In genomic region chr1:66752671-66753371, GRCh38 we compare ENCODE assay signal across 8 cellular contexts.
DNase-seq lines count a peak whose midpoint lies in the region; ATAC-seq lines count a peak whose summit lies in the region.
"Had no signal": no experiment of that assay in that cellular context is flagged by ENCODE, and none has a peak within 500 bp of the region (broad histone marks: within the 10 kb centered on the region; RNA-seq: fewer than 3 reads in every experiment).

No MANE protein-coding gene starts in this region.

- peaks cover 13 to 17% of the 10 kb centered on the region in 2 donors for H3K4me1 Mint-ChIP-seq in stimulated activated naive B cell treated with anti-CD40 and anti-IgM and Interleukin-4, amounts not matched to agents 10 μg/mL and 1 μg/mL and 100 μg/mL, for 72 hours

- H3K36me3 ChIP-seq in adipocyte (ENCODE audit: control insufficient read depth, insufficient read depth, low read length, severe bottlenecking) (no peaks in the 10 kb centered on the region), iPS-18a (ENCODE audit: control insufficient read depth, low read depth, low read length) (no peaks in the 10 kb centered on the region)

- H3K9ac ChIP-seq in adipocyte (ENCODE audit: low read length) (peak overlapping the region; percentile 50), iPS-18a (ENCODE audit: low read length) (peak overlapping the region; percentile 46)

- H3K27me3 Mint-ChIP-seq in stimulated activated naive B cell treated with anti-CD40 and anti-IgM and Interleukin-4, amounts not matched to agents 10 μg/mL and 1 μg/mL and 100 μg/mL, for 72 hours = peaks cover 21 to 32% of the 10 kb centered on the region in 2 donors

- H3K9me3 ChIP-seq in adipocyte (ENCODE audit: control insufficient read depth, low read length) = no peaks in the 10 kb centered on the region
- H3K9me3 ChIP-seq in iPS-18a (ENCODE audit: control insufficient read depth, low read depth, low read length) = no peaks in the 10 kb centered on the region

- H3K36me3 Mint-ChIP-seq in stimulated activated naive B cell treated with anti-CD40 and anti-IgM and Interleukin-4, amounts not matched to agents 10 μg/mL and 1 μg/mL and 100 μg/mL, for 72 hours = peaks cover 0 to 3% of the 10 kb centered on the region in 2 donors

- no peak overlapping the region for H3K27ac ChIP-seq in iPS-18a (ENCODE audit: low read length)

- H3K4me3 Mint-ChIP-seq in stimulated activated naive B cell treated with anti-CD40 and anti-IgM and Interleukin-4, amounts not matched to agents 10 μg/mL and 1 μg/mL and 100 μg/mL, for 72 hours = peak overlapping the region; percentile 77 to 78

- peaks cover 6% of the 10 kb centered on the region for H3K4me1 ChIP-seq in adipocyte (ENCODE audit: control insufficient read depth, insufficient read depth, low read length)
- H3K4me1 ChIP-seq in iPS-18a (ENCODE audit: control insufficient read depth, low read depth, low read length) = no peaks in the 10 kb centered on the region

- H3K4me3 ChIP-seq in adipocyte (ENCODE audit: low read length) (peak overlapping the region; percentile 76), iPS-18a (ENCODE audit: low read length) (peak overlapping the region; percentile 71)

- ATAC-seq in HG03354 (IDR thresholded peaks at IDR 0.05; ENCODE audit: poor library complexity, severe bottlenecking, unreplicated experiment) = peak; percentile 18
- ATAC-seq in stimulated activated naive B cell treated with anti-CD40 and anti-IgM and Interleukin-4, amounts not matched to agents 10 μg/mL and 1 μg/mL and 100 μg/mL, for 72 hours (replicated peaks) = peak in 1 of 2 donors; percentile 27

- DNase-seq in adipocyte (ENCODE audit: low read depth) (no peak), NAMALWA (ENCODE audit: low spot score) (no peak), DMS53 (lab: John Stamatoyannopoulos, UW) (no peak)
- DNase-seq in stimulated activated naive B cell treated with anti-CD40 and anti-IgM and Interleukin-4, amounts not matched to agents 10 μg/mL and 1 μg/mL and 100 μg/mL, for 72 hours = no peak
- no peak for DNase-seq in activated CD4-positive, alpha-beta T cell treated with anti-CD3 and anti-CD28 coated beads, Interleukin-2, amount 50 U/mL, for 4 hours
- DNase-seq: cortex of kidney had no signal

- no peaks in the 10 kb centered on the region for H3K27me3 ChIP-seq in adipocyte (replicated peaks; ENCODE audit: control insufficient read depth, insufficient read depth, low read length)
- peaks cover 22% of the 10 kb centered on the region for H3K27me3 ChIP-seq in iPS-18a (ENCODE audit: control insufficient read depth, insufficient read depth, low read length)

- H3K27ac Mint-ChIP-seq in stimulated activated naive B cell treated with anti-CD40 and anti-IgM and Interleukin-4, amounts not matched to agents 10 μg/mL and 1 μg/mL and 100 μg/mL, for 72 hours = no peak overlapping the region

- no peaks in the 10 kb centered on the region for H3K9me3 Mint-ChIP-seq in stimulated activated naive B cell treated with anti-CD40 and anti-IgM and Interleukin-4, amounts not matched to agents 10 μg/mL and 1 μg/mL and 100 μg/mL, for 72 hours
